ENCODE assay signal across 9 cellular contexts in genomic region chr16:2983706-2984136, GRCh38. TPM values are rescaled to one million over a fixed set of nuclear protein-coding genes. Genes with fewer than 3 reads are reported as not detected.
A peak's percentile ranks its signal among the peaks of the same experiment; 100 is the strongest.
DNase-seq lines count a peak whose midpoint lies in the region; ATAC-seq and TF ChIP-seq lines count a peak whose summit lies in the region.
"Had no signal": no experiment of that assay in that cellular context is flagged by ENCODE, and none has a peak within 500 bp of the region (broad histone marks: within the 10 kb centered on the region; RNA-seq: fewer than 3 reads in every experiment).

No MANE protein-coding gene starts in this region.

- H3K9me3 ChIP-seq in effector memory CD4-positive, alpha-beta T cell (ENCODE audit: control insufficient read depth, low read length): no peaks in the 10 kb centered on the region

- H3K4me1 ChIP-seq in effector memory CD4-positive, alpha-beta T cell (ENCODE audit: control insufficient read depth, insufficient read depth, low read length, poor library complexity, severe bottlenecking): peaks cover 12% of the 10 kb centered on the region

- TF ChIP-seq CTCF in mesothelial cell of epicardium (IDR thresholded peaks at IDR 0.05; ENCODE audit: unreplicated experiment): peak; percentile 93

- H3K4me1 Mint-ChIP-seq in activated CD4-positive, alpha-beta memory T cell treated with anti-CD3 and anti-CD28 coated beads, Interleukin-2, amount 10 ng/mL, durations not matched to agents 7 days and 5 days: peaks cover 27% of the 10 kb centered on the region
- peaks cover 32% of the 10 kb centered on the region for H3K4me1 Mint-ChIP-seq in mesothelial cell of epicardium

- H3K36me3 Mint-ChIP-seq in activated CD4-positive, alpha-beta memory T cell treated with anti-CD3 and anti-CD28 coated beads, Interleukin-2, amount 10 ng/mL, durations not matched to agents 7 days and 5 days (ENCODE audit: low read depth): peaks cover 4% of the 10 kb centered on the region
- H3K36me3 Mint-ChIP-seq in mesothelial cell of epicardium: no peaks in the 10 kb centered on the region
- H3K36me3 Mint-ChIP-seq: activated naive CD4-positive, alpha-beta T cell treated with anti-CD3 and anti-CD28 coated beads, Interleukin-2, amount 50 U/mL, for 24 hours had no signal

- H3K4me3 Mint-ChIP-seq in activated CD4-positive, alpha-beta memory T cell treated with anti-CD3 and anti-CD28 coated beads, Interleukin-2, amount 10 ng/mL, durations not matched to agents 7 days and 5 days: no peak overlapping the region
- peak overlapping the region; percentile 38 for H3K4me3 Mint-ChIP-seq in mesothelial cell of epicardium
- H3K4me3 Mint-ChIP-seq: activated naive CD4-positive, alpha-beta T cell treated with anti-CD3 and anti-CD28 coated beads, Interleukin-2, amount 50 U/mL, for 24 hours had no signal

- H3K27me3 Mint-ChIP-seq in activated CD4-positive, alpha-beta memory T cell treated with anti-CD3 and anti-CD28 coated beads, Interleukin-2, amount 10 ng/mL, durations not matched to agents 7 days and 5 days: peaks cover 6% of the 10 kb centered on the region
- H3K27me3 Mint-ChIP-seq in mesothelial cell of epicardium (ENCODE audit: low read depth): peaks cover 2% of the 10 kb centered on the region
- H3K27me3 Mint-ChIP-seq: activated naive CD4-positive, alpha-beta T cell treated with anti-CD3 and anti-CD28 coated beads, Interleukin-2, amount 50 U/mL, for 24 hours had no signal

- DNase-seq in Caki2 (ENCODE audit: low read depth) (peak; percentile 89), NCI-H774 (lab: John Stamatoyannopoulos, UW) (peak; percentile 49), mesothelial cell of epicardium (ENCODE audit: low spot score in 2 of 2, unreplicated experiment in 2 of 2) (peak; percentile 74 to 84)
- DNase-seq in activated CD4-positive, alpha-beta memory T cell treated with anti-CD3 and anti-CD28 coated beads, Interleukin-2, amount 10 ng/mL, durations not matched to agents 7 days and 5 days: peak; percentile 81
- DNase-seq in effector memory CD4-positive, alpha-beta T cell: peak; percentile 29 to 56 (median 43)
- peak; percentile 46 to 52 for DNase-seq in stimulated activated CD8-positive, alpha-beta memory T cell treated with anti-CD3 and anti-CD28 coated beads, Interleukin-4, amount 100 ng/mL, for 1 hour (ENCODE audit: low read depth in 2 of 2, low spot score in 1 of 2)

- in situ Hi-C loops in Caki2 (cut with HindIII; ENCODE audit: low pct_unique_long_range_greater_than_20kb, low sequenced_read_pairs): no loop called here

- no peak overlapping the region for H3K27ac Mint-ChIP-seq in activated CD4-positive, alpha-beta memory T cell treated with anti-CD3 and anti-CD28 coated beads, Interleukin-2, amount 10 ng/mL, durations not matched to agents 7 days and 5 days
- H3K27ac Mint-ChIP-seq in mesothelial cell of epicardium: no peak overlapping the region
- H3K27ac Mint-ChIP-seq: activated naive CD4-positive, alpha-beta T cell treated with anti-CD3 and anti-CD28 coated beads, Interleukin-2, amount 50 U/mL, for 24 hours had no signal

- no peaks in the 10 kb centered on the region for H3K27me3 ChIP-seq in effector memory CD4-positive, alpha-beta T cell (replicated peaks; ENCODE audit: control insufficient read depth, insufficient read depth, low read length, poor library complexity, severe bottlenecking)

- no peaks in the 10 kb centered on the region for H3K36me3 ChIP-seq in effector memory CD4-positive, alpha-beta T cell (ENCODE audit: control insufficient read depth, insufficient read depth, low read length)

- H3K4me3 ChIP-seq in effector memory CD4-positive, alpha-beta T cell (ENCODE audit: insufficient read depth, low read depth, low read length, poor library complexity, severe bottlenecking): no peak overlapping the region

- CTCF ChIA-PET in activated CD4-positive, alpha-beta memory T cell treated with anti-CD3 and anti-CD28 coated beads, Interleukin-2, amount 10 ng/mL, durations not matched to agents 7 days and 5 days (lab: Charles Lee): interaction anchor here (0.9 to 2.7 kb wide), 5 partner anchors 11 to 48 kb away, joined by 3 to 11 read pairs (median 4); no protein-coding TSS in a partner anchor

- H3K9me3 Mint-ChIP-seq in activated CD4-positive, alpha-beta memory T cell treated with anti-CD3 and anti-CD28 coated beads, Interleukin-2, amount 10 ng/mL, durations not matched to agents 7 days and 5 days: no peaks in the 10 kb centered on the region
- H3K9me3 Mint-ChIP-seq in mesothelial cell of epicardium: no peaks in the 10 kb centered on the region
- H3K9me3 Mint-ChIP-seq: activated naive CD4-positive, alpha-beta T cell treated with anti-CD3 and anti-CD28 coated beads, Interleukin-2, amount 50 U/mL, for 24 hours had no signal

- H3K27ac ChIP-seq in effector memory CD4-positive, alpha-beta T cell (ENCODE audit: insufficient read depth, low read length, poor library complexity, severe bottlenecking): no peak overlapping the region

- POLR2A ChIA-PET in activated CD4-positive, alpha-beta memory T cell treated with anti-CD3 and anti-CD28 coated beads, Interleukin-2, amount 10 ng/mL, durations not matched to agents 7 days and 5 days (lab: Charles Lee): no interaction called here

- peak; percentile 43 for ATAC-seq in HG02610 (IDR thresholded peaks at IDR 0.05; ENCODE audit: unreplicated experiment)
- ATAC-seq in HG02884 (IDR thresholded peaks at IDR 0.05; ENCODE audit: unreplicated experiment): no peak

RNA-seq across cellular contexts. Expression of gene PKMYT1, which starts 3.5 kb away (rescaled TPM):
- total RNA-seq in Caki2 (2014; rRNA removed; shearing (Covaris generic); ENCODE audit: low replicate concordance): 25.5 and 39.1 TPM in 2 replicates
- total RNA-seq in activated CD4-positive, alpha-beta memory T cell treated with anti-CD3 and anti-CD28 coated beads, Interleukin-2, amount 10 ng/mL, durations not matched to agents 7 days and 5 days: 100 to 1,000 TPM; 118 to 124 TPM
- total RNA-seq in mesothelial cell of epicardium: 21.1 to 22.0 TPM (median 21.8 TPM) in 3 replicates

RNA-seq across cellular contexts. Expression of gene PAQR4, which starts 14.6 kb away (rescaled TPM):
- total RNA-seq in Caki2 (2014; rRNA removed; shearing (Covaris generic); ENCODE audit: low replicate concordance): 60.8 and 77.4 TPM in 2 replicates
- 10 to 100 TPM; 50.0 to 52.3 TPM for total RNA-seq in activated CD4-positive, alpha-beta memory T cell treated with anti-CD3 and anti-CD28 coated beads, Interleukin-2, amount 10 ng/mL, durations not matched to agents 7 days and 5 days
- 8.1 to 10.1 TPM (median 8.9 TPM) in 3 replicates for total RNA-seq in mesothelial cell of epicardium

RNA-seq across cellular contexts. Expression of gene KREMEN2, which starts 19.6 kb away (rescaled TPM):
- total RNA-seq in Caki2 (2014; rRNA removed; shearing (Covaris generic); ENCODE audit: low replicate concordance): 18.2 and 32.8 TPM in 2 replicates
- not detected for total RNA-seq in activated CD4-positive, alpha-beta memory T cell treated with anti-CD3 and anti-CD28 coated beads, Interleukin-2, amount 10 ng/mL, durations not matched to agents 7 days and 5 days
- total RNA-seq in mesothelial cell of epicardium: 27.3 to 30.5 TPM (median 29.1 TPM) in 3 replicates

RNA-seq across cellular contexts. Expression of gene CLDN9, which starts 29.0 kb away (rescaled TPM):
- 0.07 TPM in 1 of 2 replicates, not detected in the other for total RNA-seq in Caki2 (2014; rRNA removed; shearing (Covaris generic); ENCODE audit: low replicate concordance)
- total RNA-seq in activated CD4-positive, alpha-beta memory T cell treated with anti-CD3 and anti-CD28 coated beads, Interleukin-2, amount 10 ng/mL, durations not matched to agents 7 days and 5 days: under 1 TPM; 0.23 to 0.28 TPM
- total RNA-seq in mesothelial cell of epicardium: 5.4 to 5.7 TPM (median 5.4 TPM) in 3 replicates

RNA-seq across cellular contexts. Expression of gene CLDN6, which starts 34.3 kb away (rescaled TPM):
- not detected in 2 replicates for total RNA-seq in Caki2 (2014; rRNA removed; shearing (Covaris generic); ENCODE audit: low replicate concordance)
- total RNA-seq in activated CD4-positive, alpha-beta memory T cell treated with anti-CD3 and anti-CD28 coated beads, Interleukin-2, amount 10 ng/mL, durations not matched to agents 7 days and 5 days: not detected
- total RNA-seq in mesothelial cell of epicardium: 257 to 267 TPM (median 260 TPM) in 3 replicates

Comparison
In these comparisons a context has a peak if more than half of its experiments do, and no peak if none do; other contexts are left out.
1. RNA of gene KREMEN2, which starts 19.6 kb away (total RNA-seq): 27.3 to 30.5 TPM in mesothelial cell of epicardium and 18.2 to 32.8 TPM in Caki2; not detected in activated CD4-positive, alpha-beta memory T cell treated with anti-CD3 and anti-CD28 coated beads, Interleukin-2, amount 10 ng/mL, durations not matched to agents 7 days and 5 days; every median in the first group is over 10 times any median in the second.
2. Peak in every context shown above with its lines, with median percentiles within 50 percentile points of each other: DNase-seq.